In the genomic region with DNA sequence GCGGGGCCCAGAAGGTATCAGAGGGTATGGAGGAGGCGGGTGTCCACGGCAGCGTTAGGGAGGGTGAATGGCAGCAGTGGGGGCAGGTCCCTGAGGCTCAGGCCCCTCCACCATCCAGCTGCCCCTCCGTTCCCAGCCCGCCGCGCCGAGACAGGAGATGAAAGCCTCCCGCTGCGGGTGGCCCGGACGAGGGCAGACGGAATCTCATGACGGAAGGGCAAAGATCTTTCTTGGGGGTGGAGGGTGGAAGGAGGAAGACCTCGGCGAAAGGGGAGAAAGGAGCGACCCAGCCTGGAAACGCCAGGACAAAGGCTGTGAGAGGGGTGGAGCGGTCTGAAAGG, we compare ENCODE assay signal across 1 cellular context.
TF ChIP-seq lines count a peak whose summit lies in the region.

No MANE protein-coding gene starts in this region.

TF ChIP-seq in IMR-90, 13 proteins besides CTCF, POLR2A, EP300 and RAD21:
- TF ChIP-seq, protein P1, sequence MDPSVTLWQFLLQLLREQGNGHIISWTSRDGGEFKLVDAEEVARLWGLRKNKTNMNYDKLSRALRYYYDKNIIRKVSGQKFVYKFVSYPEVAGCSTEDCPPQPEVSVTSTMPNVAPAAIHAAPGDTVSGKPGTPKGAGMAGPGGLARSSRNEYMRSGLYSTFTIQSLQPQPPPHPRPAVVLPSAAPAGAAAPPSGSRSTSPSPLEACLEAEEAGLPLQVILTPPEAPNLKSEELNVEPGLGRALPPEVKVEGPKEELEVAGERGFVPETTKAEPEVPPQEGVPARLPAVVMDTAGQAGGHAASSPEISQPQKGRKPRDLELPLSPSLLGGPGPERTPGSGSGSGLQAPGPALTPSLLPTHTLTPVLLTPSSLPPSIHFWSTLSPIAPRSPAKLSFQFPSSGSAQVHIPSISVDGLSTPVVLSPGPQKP (IDR thresholded peaks at IDR 0.05; ENCODE audit: borderline replicate concordance, low read depth, low read length): no peak
- TF ChIP-seq RFX5 (IDR thresholded peaks at IDR 0.05; ENCODE audit: low read depth, low read length) (no peak), RCOR1 (IDR thresholded peaks at IDR 0.05; ENCODE audit: insufficient replicate concordance, low read length) (no peak), NFE2L2 (IDR thresholded peaks at IDR 0.05; ENCODE audit: low read depth, low read length) (no peak), FOS (IDR thresholded peaks at IDR 0.05; ENCODE audit: low read depth, low read length) (no peak), MAFK (IDR thresholded peaks at IDR 0.05; ENCODE audit: low read depth, low read length) (no peak), CEBPB (IDR thresholded peaks at IDR 0.05; ENCODE audit: low read depth, low read length) (no peak), BHLHE40 (IDR thresholded peaks at IDR 0.05; ENCODE audit: low read depth, low read length) (no peak), MAZ (IDR thresholded peaks at IDR 0.05; ENCODE audit: borderline replicate concordance, low read depth, low read length) (no peak)
- TF ChIP-seq, protein P2, sequence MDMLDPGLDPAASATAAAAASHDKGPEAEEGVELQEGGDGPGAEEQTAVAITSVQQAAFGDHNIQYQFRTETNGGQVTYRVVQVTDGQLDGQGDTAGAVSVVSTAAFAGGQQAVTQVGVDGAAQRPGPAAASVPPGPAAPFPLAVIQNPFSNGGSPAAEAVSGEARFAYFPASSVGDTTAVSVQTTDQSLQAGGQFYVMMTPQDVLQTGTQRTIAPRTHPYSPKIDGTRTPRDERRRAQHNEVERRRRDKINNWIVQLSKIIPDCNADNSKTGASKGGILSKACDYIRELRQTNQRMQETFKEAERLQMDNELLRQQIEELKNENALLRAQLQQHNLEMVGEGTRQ (IDR thresholded peaks at IDR 0.05; ENCODE audit: low read depth, low read length): no peak
